ENCODE assay signal across 1 cellular context in the genomic region with DNA sequence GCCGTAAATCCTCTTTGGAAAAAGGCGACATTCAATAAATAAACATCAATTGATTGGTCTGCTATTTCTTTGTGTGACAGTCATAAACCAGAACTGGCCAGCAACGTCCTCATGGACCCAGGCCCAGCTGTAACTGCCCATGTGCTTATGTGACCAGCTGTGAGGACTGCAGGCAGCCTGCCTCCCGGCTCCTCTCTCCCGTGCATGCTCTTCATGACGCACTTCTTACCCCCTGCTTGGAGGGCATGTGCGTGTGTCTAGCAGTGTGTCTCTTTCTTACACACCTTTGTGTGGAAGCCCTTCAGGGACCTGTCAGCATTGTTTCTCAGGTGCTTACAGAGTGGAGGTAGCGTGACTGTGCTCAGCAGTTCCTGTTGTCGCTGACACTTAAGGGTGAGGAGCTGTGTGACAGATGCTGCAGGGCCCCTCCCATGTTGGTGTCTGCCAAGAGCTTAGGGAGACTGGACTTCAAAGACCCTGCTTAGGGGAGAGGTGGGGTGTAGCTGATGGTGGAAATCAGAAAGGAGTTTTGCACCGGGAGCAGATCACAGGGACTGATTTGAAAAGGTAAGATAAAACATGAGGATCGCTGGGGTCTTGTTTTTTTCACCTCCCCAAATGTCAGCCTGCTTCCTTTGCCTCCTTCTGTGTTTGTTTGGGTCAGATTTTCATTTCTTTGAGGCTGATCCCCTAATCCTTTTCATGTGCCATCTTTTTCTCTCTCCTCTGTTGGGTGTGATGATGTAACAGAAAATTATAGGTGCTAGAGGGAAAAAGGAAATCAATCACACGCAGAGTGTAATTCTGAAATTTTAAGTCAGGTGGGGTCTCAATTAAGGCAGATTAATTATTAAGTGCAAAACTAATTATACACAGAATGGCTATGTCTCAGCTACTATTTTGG.
TF ChIP-seq lines count a peak whose summit lies in the region.

No MANE protein-coding gene starts in this region.

TF ChIP-seq in endothelial cell of umbilical vein, 7 proteins besides CTCF, POLR2A, EP300 and RAD21:
- TF ChIP-seq EZH2 (IDR thresholded peaks at IDR 0.05; ENCODE audit: borderline replicate concordance, low read depth, low read length, severe bottlenecking): peak; percentile 9
- no peak for TF ChIP-seq POLR2AphosphoS5 (IDR thresholded peaks at IDR 0.05; ENCODE audit: insufficient read depth, low read depth, low read length)
